ENCODE assay signal across 8 cellular contexts in genomic region chr10:75400769-75401568, GRCh38. TPM values are rescaled to one million over a fixed set of nuclear protein-coding genes. Genes with fewer than 3 reads are reported as not detected.
A peak's percentile ranks its signal among the peaks of the same experiment; 100 is the strongest.
DNase-seq lines count a peak whose midpoint lies in the region; ATAC-seq and TF ChIP-seq lines count a peak whose summit lies in the region.

No MANE protein-coding gene starts in this region.

- in situ Hi-C loops in GM13976 (cut with MboI; ENCODE audit: low sequenced_read_pairs, unreplicated experiment): no loop called here

- H3K4me3 ChIP-seq in AG10803 (ENCODE audit: low read length): peak overlapping the region; percentile 99

- no peak for TF ChIP-seq CTCF in AG10803 (conservative IDR thresholded peaks at IDR 0.05; ENCODE audit: low read length)
- TF ChIP-seq CTCF in GM13976 (IDR thresholded peaks at IDR 0.05; ENCODE audit: borderline replicate concordance, control extremely low read depth, extremely low read depth, insufficient read depth, missing control alignments): no peak

- H3K27ac ChIP-seq in epithelial cell of prostate: peak overlapping the region; percentile 93

- peak; percentile 26 for DNase-seq in AG10803 (ENCODE audit: low read depth)
- DNase-seq in GM13976 (ENCODE audit: low spot score): peak; percentile 49
- DNase-seq in SW480 (ENCODE audit: low spot score): peak; percentile 58
- no peak for DNase-seq in epithelial cell of prostate (ENCODE audit: low read depth, low spot score)
- peak; percentile 71 for DNase-seq in myocyte (ENCODE audit: low read depth)
- DNase-seq in iPS-NIHi11 (ENCODE audit: low spot score): no peak

- ATAC-seq in HG03175 (IDR thresholded peaks at IDR 0.05; ENCODE audit: unreplicated experiment): peak; percentile 27
- no peak for ATAC-seq in HG03039 (IDR thresholded peaks at IDR 0.05; ENCODE audit: unreplicated experiment)

RNA-seq across cellular contexts. Expression of gene ZNF503, which starts 0.6 kb away (rescaled TPM):
- total RNA-seq in myocyte: 4.6 and 9.9 TPM in 2 replicates
- 7.5 TPM for polyA plus RNA-seq in myocyte (2012)

RNA-seq across cellular contexts. Expression of gene LRMDA, which starts 30.5 kb away (rescaled TPM):
- 2.5 TPM in 1 of 2 replicates, not detected in the other for total RNA-seq in myocyte
- 0.45 TPM for polyA plus RNA-seq in myocyte (2012)

Comparison
In these comparisons a context has a peak if more than half of its experiments do, and no peak if none do; other contexts are left out.
1. DNase-seq: peak in AG10803 (single experiment), GM13976 (single experiment), SW480 (single experiment) and myocyte (single experiment); none in epithelial cell of prostate (single experiment) and iPS-NIHi11 (single experiment).